1 cellular context compared by ENCODE assay signal in genomic region chr10:60480865-60481563, GRCh38.
TF ChIP-seq lines count a peak whose summit lies in the region.

No MANE protein-coding gene starts in this region.

TF ChIP-seq in A549, 52 proteins besides CTCF, POLR2A, EP300 and RAD21 (continued from another document):
- no peak for TF ChIP-seq EHF (CRISPR knock-in tag; IDR thresholded peaks at IDR 0.05)
- TF ChIP-seq ZFP36 (IDR thresholded peaks at IDR 0.05; ENCODE audit: borderline replicate concordance, partially characterized antibody) = no peak
- TF ChIP-seq MAFK (IDR thresholded peaks at IDR 0.05; ENCODE audit: partially characterized antibody) = no peak
- 0 out of 3 replicates have a peak, but pooled peaks have one; percentile 21 for TF ChIP-seq BCL3 (IDR thresholded peaks at IDR 0.05)
- TF ChIP-seq CBX2 (IDR thresholded peaks at IDR 0.05; ENCODE audit: borderline replicate concordance, low read depth) = no peak
- no peak for TF ChIP-seq SMC3 (IDR thresholded peaks at IDR 0.05)
- no peak for TF ChIP-seq RCOR1 (IDR thresholded peaks at IDR 0.05; ENCODE audit: low read depth, low read length)
- TF ChIP-seq KDM5A (IDR thresholded peaks at IDR 0.05) = no peak
- peak; percentile 75 for TF ChIP-seq JUNB (IDR thresholded peaks at IDR 0.05)
- no peak for TF ChIP-seq ZSCAN20 (CRISPR knock-in tag; IDR thresholded peaks at IDR 0.05)
- no peak for TF ChIP-seq NPAS2 (CRISPR knock-in tag; IDR thresholded peaks at IDR 0.05; ENCODE audit: borderline replicate concordance)
- TF ChIP-seq FOXS1 (CRISPR knock-in tag; IDR thresholded peaks at IDR 0.05) = no peak
- TF ChIP-seq POLR2AphosphoS2 (conservative IDR thresholded peaks at IDR 0.05; ENCODE audit: low read length) = no peak
- TF ChIP-seq RARB (CRISPR knock-in tag; IDR thresholded peaks at IDR 0.05) = no peak
- no peak for TF ChIP-seq JUN (IDR thresholded peaks at IDR 0.05)
- no peak for TF ChIP-seq CHD2 (IDR thresholded peaks at IDR 0.05; ENCODE audit: low read length, partially characterized antibody)
- TF ChIP-seq E2F6 (IDR thresholded peaks at IDR 0.05; ENCODE audit: borderline replicate concordance, low read depth) = no peak
- TF ChIP-seq CEBPB (IDR thresholded peaks at IDR 0.05) = peak; percentile 82 to 88
- no peak for TF ChIP-seq CBX8 (IDR thresholded peaks at IDR 0.05)
- TF ChIP-seq ELK1 (IDR thresholded peaks at IDR 0.05; ENCODE audit: low read depth, low read length) = no peak
- TF ChIP-seq EHMT2 (IDR thresholded peaks at IDR 0.05; ENCODE audit: low read depth) = no peak
